16 cellular contexts compared by ENCODE assay signal in genomic region chr6:34536251-34536958, GRCh38. TPM values are rescaled to one million over a fixed set of nuclear protein-coding genes. Genes with fewer than 3 reads are reported as not detected.
DNase-seq lines count a peak whose midpoint lies in the region; TF ChIP-seq lines count a peak whose summit lies in the region.
"Had no signal": no experiment of that assay in that cellular context is flagged by ENCODE, and none has a peak within 500 bp of the region (broad histone marks: within the 10 kb centered on the region; RNA-seq: fewer than 3 reads in every experiment).

No MANE protein-coding gene starts in this region.

- DNase-seq in DMS153 (lab: John Stamatoyannopoulos, UW) = peak; percentile 23
- no peak for DNase-seq in DMS153 treated with DMSO at 0.1 percent for 48 hours (lab: John Stamatoyannopoulos, UW; ENCODE audit: unreplicated experiment)
- DNase-seq in NCI-H2081 treated with DMSO at 0.1 percent for 48 hours (lab: John Stamatoyannopoulos, UW) = peak; percentile 43
- peak; percentile 92 for DNase-seq in prostate gland (ENCODE audit: low spot score)
- no peak for DNase-seq in HFFc6
- DNase-seq in SW 1271 (lab: John Stamatoyannopoulos, UW) = no peak
- DNase-seq in middle frontal gyrus (ENCODE audit: extremely low spot score, low spot score) = no peak
- DNase-seq: 8988T; activated B cell treated with CpG ODN at 0.5 μM for 24 hours; activated naive CD4-positive, alpha-beta T cell treated with Interleukin-2 at 50 U/mL for 16 hours; CD4-positive, CD25-positive, alpha-beta regulatory T cell; GDM1; Karpas-422; T-cell had no signal

- H3K27me3 Mint-ChIP-seq in HFFc6 (ENCODE audit: insufficient read depth) = no peaks in the 10 kb centered on the region; the same call in none of the 2 replicates
- H3K27me3 Mint-ChIP-seq: activated B cell treated with CpG ODN at 0.5 μM for 24 hours; CD4-positive, CD25-positive, alpha-beta regulatory T cell; T-cell had no signal

- H3K9me3 ChIP-seq in prostate gland = no peaks in the 10 kb centered on the region

- H3K27ac ChIP-seq in VCaP = peak overlapping the region; percentile 100
- H3K27ac ChIP-seq in prostate gland = peak overlapping the region; percentile 81 to 84
- H3K27ac ChIP-seq: HL-60 had no signal

- H3K4me1 Mint-ChIP-seq in HFFc6 (ENCODE audit: low read depth) = no peaks in the 10 kb centered on the region
- H3K4me1 Mint-ChIP-seq: activated B cell treated with CpG ODN at 0.5 μM for 24 hours; CD4-positive, CD25-positive, alpha-beta regulatory T cell; T-cell had no signal

- H3K36me3 Mint-ChIP-seq in HFFc6 (ENCODE audit: low read depth) = no peaks in the 10 kb centered on the region
- H3K36me3 Mint-ChIP-seq: CD4-positive, CD25-positive, alpha-beta regulatory T cell; T-cell had no signal

- H3K27ac Mint-ChIP-seq in HFFc6 = no peak overlapping the region
- H3K27ac Mint-ChIP-seq: activated B cell treated with CpG ODN at 0.5 μM for 24 hours; CD4-positive, CD25-positive, alpha-beta regulatory T cell; T-cell had no signal

- H3K9me3 Mint-ChIP-seq in HFFc6 = no peaks in the 10 kb centered on the region
- H3K9me3 Mint-ChIP-seq: activated B cell treated with CpG ODN at 0.5 μM for 24 hours; CD4-positive, CD25-positive, alpha-beta regulatory T cell; T-cell had no signal

- H3K36me3 ChIP-seq in prostate gland = no peaks in the 10 kb centered on the region

- peaks cover 30% of the 10 kb centered on the region for H3K4me1 ChIP-seq in prostate gland (replicated peaks)

- WGBS in prostate gland = 41% methylated on average over 3 of the region's 3 CpGs

- no peak; the same call in 1 of the 2 replicates for TF ChIP-seq CTCF in VCaP (conservative IDR thresholded peaks at IDR 0.05)
- no peak for TF ChIP-seq CTCF in prostate gland (IDR thresholded peaks at IDR 0.05)
- no peak for TF ChIP-seq CTCF in HFFc6 (IDR thresholded peaks at IDR 0.05)

- no peak overlapping the region for H3K4me3 ChIP-seq in prostate gland

- TF ChIP-seq POLR2A in prostate gland (IDR thresholded peaks at IDR 0.05) = no peak

- intact Hi-C loops in prostate gland (cut with DNase I) = no loop called here

- H3K4me3 Mint-ChIP-seq in HFFc6 = no peak overlapping the region
- H3K4me3 Mint-ChIP-seq: activated B cell treated with CpG ODN at 0.5 μM for 24 hours; CD4-positive, CD25-positive, alpha-beta regulatory T cell; T-cell had no signal

- H3K27me3 ChIP-seq in prostate gland (replicated peaks; ENCODE audit: insufficient read depth) = no peaks in the 10 kb centered on the region

RNA-seq across cellular contexts. Expression of gene SPDEF, which starts 19.7 kb away (rescaled TPM):
- total RNA-seq in prostate gland = 100 to 1,000 TPM; 165 to 738 TPM
- not detected for total RNA-seq in HFFc6 (2021; fragmentation: NEBNext Ultra II Directional; extraction: Animal tissue kit (Norgen Biotek cat#: 25700))

Comparison
In these comparisons a context has a peak if more than half of its experiments do, and no peak if none do; other contexts are left out.
1. DNase-seq: peak in DMS153 (single experiment), NCI-H2081 treated with DMSO at 0.1 percent for 48 hours (single experiment) and prostate gland (single experiment); none in DMS153 treated with DMSO at 0.1 percent for 48 hours (single experiment), HFFc6 (single experiment), SW 1271 (0 of 2) and middle frontal gyrus (single experiment).
2. RNA of gene SPDEF, which starts 19.7 kb away (total RNA-seq): 165 to 738 TPM in prostate gland; not detected in HFFc6; every median in the first group is over 100 times any median in the second.